ENCODE assay signal across 21 cellular contexts in genomic region chr9:123861086-123861707, GRCh38.
DNase-seq lines count a peak whose midpoint lies in the region; ATAC-seq and TF ChIP-seq lines count a peak whose summit lies in the region.
"Had no signal": no experiment of that assay in that cellular context is flagged by ENCODE, and none has a peak within 500 bp of the region (broad histone marks: within the 10 kb centered on the region; RNA-seq: fewer than 3 reads in every experiment).

No MANE protein-coding gene starts in this region.

- H2AFZ ChIP-seq in trophoblast cell (ENCODE audit: insufficient read depth, low read length, poor library complexity) = no peak overlapping the region

- peaks cover 52% of the 10 kb centered on the region for H3K4me1 Mint-ChIP-seq in dendritic cell treated with granulocyte-macrophage colony-stimulating factor and Interleukin-4, amounts not matched to agents 40 ng/mL and 50 ng/mL, for 4 days (ENCODE audit: low read depth)

- H3K79me1 ChIP-seq in mesendoderm (ENCODE audit: low read length) (no peaks in the 10 kb centered on the region), trophoblast cell (ENCODE audit: low read length) (no peaks in the 10 kb centered on the region)

- no peak overlapping the region for H3K4me3 Mint-ChIP-seq in dendritic cell treated with granulocyte-macrophage colony-stimulating factor and Interleukin-4, amounts not matched to agents 40 ng/mL and 50 ng/mL, for 4 days
- H3K4me3 Mint-ChIP-seq: activated naive CD8-positive, alpha-beta T cell treated with anti-CD3 and anti-CD28 coated beads, Interleukin-2, amount 10 ng/mL, durations not matched to agents 7 days and 5 days; CD8-positive, alpha-beta T cell; T-helper 2 cell treated with Interferon-gamma antibody and Interleukin-4, amounts not matched to agents 5 μg/mL and 100 μg/mL, for 36 hours; WTC11 had no signal

- H2BK12ac ChIP-seq in trophoblast cell (ENCODE audit: low read length) = no peak overlapping the region

- no peaks in the 10 kb centered on the region for H3K9me3 Mint-ChIP-seq in dendritic cell treated with granulocyte-macrophage colony-stimulating factor and Interleukin-4, amounts not matched to agents 40 ng/mL and 50 ng/mL, for 4 days
- H3K9me3 Mint-ChIP-seq: CD8-positive, alpha-beta T cell; T-helper 2 cell treated with Interferon-gamma antibody and Interleukin-4, amounts not matched to agents 5 μg/mL and 100 μg/mL, for 36 hours had no signal

- intact Hi-C loops in dendritic cell treated with granulocyte-macrophage colony-stimulating factor and Interleukin-4, amounts not matched to agents 40 ng/mL and 50 ng/mL, for 4 days (cut with micrococcal nuclease) = no loop called here

- DNase-seq in MV-4-11 (lab: John Stamatoyannopoulos, UW) (peak; percentile 34), mesendoderm (no peak), tibial nerve (ENCODE audit: low spot score in 2 of 2) (no peak), trophoblast cell (no peak), NCI-H510A treated with DMSO at 0.1 percent for 48 hours (lab: John Stamatoyannopoulos, UW) (no peak)
- DNase-seq: activated CD4-positive, alpha-beta T cell treated with anti-CD3 and anti-CD28 coated beads, Interleukin-2, amount 50 U/mL, for 4 hours; activated CD8-positive, alpha-beta memory T cell treated with anti-CD3 and anti-CD28 coated beads, Interleukin-2, amount 50 U/mL, for 48 hours; activated naive CD8-positive, alpha-beta T cell treated with anti-CD3 and anti-CD28 coated beads, Interleukin-2, amount 10 ng/mL, durations not matched to agents 7 days and 5 days; body of pancreas; CD8-positive, alpha-beta T cell; DMS153; left colon; NCI-H1436; stimulated activated naive CD4-positive, alpha-beta T cell; thyroid gland had no signal

- H2BK120ac ChIP-seq in mesendoderm (ENCODE audit: low read depth, low read length) (no peak overlapping the region), trophoblast cell (ENCODE audit: insufficient read depth, low read length, poor library complexity) (no peak overlapping the region)

- no peaks in the 10 kb centered on the region for H3K36me3 ChIP-seq in mesendoderm (ENCODE audit: control insufficient read depth, insufficient read depth, low read length)
- H3K36me3 ChIP-seq in tibial nerve = no peaks in the 10 kb centered on the region
- H3K36me3 ChIP-seq in trophoblast cell (ENCODE audit: control insufficient read depth in 1 of 2, insufficient read depth in 2 of 2, low read length in 2 of 2) = no peaks in the 10 kb centered on the region
- H3K36me3 ChIP-seq: thyroid gland had no signal

- no peaks in the 10 kb centered on the region for H3K79me2 ChIP-seq in mesendoderm (ENCODE audit: control insufficient read depth, insufficient read depth, low read length)
- no peaks in the 10 kb centered on the region for H3K79me2 ChIP-seq in trophoblast cell (ENCODE audit: control insufficient read depth, insufficient read depth, low read length, poor library complexity)

- H2AK5ac ChIP-seq in mesendoderm (ENCODE audit: low read length) (no peak overlapping the region), trophoblast cell (ENCODE audit: low read length) (no peak overlapping the region)

- H3K9ac ChIP-seq in mesendoderm (ENCODE audit: low read length) (no peak overlapping the region), trophoblast cell (ENCODE audit: low read length) (no peak overlapping the region)

- H4K8ac ChIP-seq in mesendoderm (ENCODE audit: low read depth, low read length) = no peak overlapping the region
- H4K8ac ChIP-seq in trophoblast cell (ENCODE audit: low read depth, low read length) = no peak overlapping the region

- H3K18ac ChIP-seq in mesendoderm (ENCODE audit: low read length) (peak overlapping the region; percentile 80), trophoblast cell (ENCODE audit: low read length) (no peak overlapping the region)

- H3K23ac ChIP-seq in mesendoderm (ENCODE audit: low read length) (no peak overlapping the region), trophoblast cell (ENCODE audit: low read length) (no peak overlapping the region)

- H3K27me3 ChIP-seq in mesendoderm (ENCODE audit: insufficient read depth, low read length, poor library complexity) (no peaks in the 10 kb centered on the region), tibial nerve (no peaks in the 10 kb centered on the region), trophoblast cell (ENCODE audit: insufficient read depth, low read length) (no peaks in the 10 kb centered on the region)
- H3K27me3 ChIP-seq: body of pancreas, thyroid gland had no signal

- H3K9me3 ChIP-seq in tibial nerve (no peaks in the 10 kb centered on the region), trophoblast cell (ENCODE audit: insufficient read depth, low read depth, low read length) (no peaks in the 10 kb centered on the region)
- H3K9me3 ChIP-seq: body of pancreas, thyroid gland had no signal

- H3K56ac ChIP-seq in mesendoderm (ENCODE audit: low read length) = no peak overlapping the region

- no peak overlapping the region for H2BK5ac ChIP-seq in mesendoderm (ENCODE audit: low read length)
- H2BK5ac ChIP-seq in trophoblast cell (ENCODE audit: low read depth, low read length, poor library complexity) = no peak overlapping the region

- peak in 1 of 2 donors; percentile 18 for TF ChIP-seq EP300 in tibial nerve (IDR thresholded peaks at IDR 0.05)

- H3K27me3 Mint-ChIP-seq in dendritic cell treated with granulocyte-macrophage colony-stimulating factor and Interleukin-4, amounts not matched to agents 40 ng/mL and 50 ng/mL, for 4 days = no peaks in the 10 kb centered on the region
- H3K27me3 Mint-ChIP-seq: activated naive CD8-positive, alpha-beta T cell treated with anti-CD3 and anti-CD28 coated beads, Interleukin-2, amount 10 ng/mL, durations not matched to agents 7 days and 5 days had no signal

- H3K14ac ChIP-seq in trophoblast cell (ENCODE audit: low read length) = no peak overlapping the region

- H3K27ac ChIP-seq in mesendoderm (ENCODE audit: low read depth, low read length) = no peak overlapping the region
- peak overlapping the region in 3 of 4 donors; percentile 10 to 57 (median 51) for H3K27ac ChIP-seq in tibial nerve
- H3K27ac ChIP-seq in trophoblast cell (ENCODE audit: low read depth, low read length) = no peak overlapping the region
- H3K27ac ChIP-seq: body of pancreas, coronary artery, thyroid gland had no signal

- peaks cover 21% of the 10 kb centered on the region for H3K4me1 ChIP-seq in mesendoderm (ENCODE audit: control insufficient read depth, low read depth, low read length)
- peaks cover 0 to 57% (median 19%) of the 10 kb centered on the region in 4 donors for H3K4me1 ChIP-seq in tibial nerve
- H3K4me1 ChIP-seq in trophoblast cell (ENCODE audit: control insufficient read depth in 1 of 2, insufficient read depth in 2 of 2, low read length in 2 of 2) = peaks cover 2 to 3% of the 10 kb centered on the region in 2 experiments
- H3K4me1 ChIP-seq: body of pancreas, thyroid gland had no signal

- peak overlapping the region; percentile 85 for H2BK15ac ChIP-seq in mesendoderm (replicated peaks; ENCODE audit: low read depth)

- no peak for ATAC-seq in GM18511 (IDR thresholded peaks at IDR 0.05; ENCODE audit: unreplicated experiment)
- ATAC-seq: body of pancreas; CD8-positive, alpha-beta T cell; left colon; SK-N-SH treated with all-trans-retinoic acid at 6 μM for 48 hours; WTC11 had no signal

- H3K4me3 ChIP-seq in mesendoderm (ENCODE audit: low read length) = no peak overlapping the region
- no peak overlapping the region for H3K4me3 ChIP-seq in tibial nerve
- H3K4me3 ChIP-seq in trophoblast cell (ENCODE audit: low read depth, low read length) = no peak overlapping the region
- H3K4me3 ChIP-seq: body of pancreas, coronary artery, thyroid gland had no signal

- H4K5ac ChIP-seq in mesendoderm (ENCODE audit: low read length) = no peak overlapping the region

- TF ChIP-seq CTCF in tibial nerve (IDR thresholded peaks at IDR 0.05) = no peak

- H3K4ac ChIP-seq in mesendoderm (ENCODE audit: low read depth, low read length) = no peak overlapping the region
- no peak overlapping the region for H3K4ac ChIP-seq in trophoblast cell (ENCODE audit: low read depth, low read length)

- no peak overlapping the region for H4K91ac ChIP-seq in trophoblast cell (ENCODE audit: low read depth, low read length)

- H3K36me3 Mint-ChIP-seq in dendritic cell treated with granulocyte-macrophage colony-stimulating factor and Interleukin-4, amounts not matched to agents 40 ng/mL and 50 ng/mL, for 4 days (ENCODE audit: low read depth) = peaks cover 13% of the 10 kb centered on the region

- H4K12ac ChIP-seq in trophoblast cell (ENCODE audit: low read depth, low read length) = no peak overlapping the region

- no CpG with 5 or more reads among the region's 2 CpGs for WGBS in mesendoderm (ENCODE audit: extremely low coverage, insufficient coverage, low lambda C conversion rate)
- WGBS in tibial nerve, 2 donors = 48 to 54% methylated on average over 2 of the region's 2 CpGs
- WGBS in trophoblast cell (ENCODE audit: extremely low coverage, insufficient coverage, insufficient read length) = no CpG with 5 or more reads among the region's 2 CpGs

- no peak for TF ChIP-seq POLR2A in tibial nerve (IDR thresholded peaks at IDR 0.05)

- H3K4me2 ChIP-seq in mesendoderm (ENCODE audit: low read length) (no peak overlapping the region), trophoblast cell (ENCODE audit: low read length) (no peak overlapping the region)

- peak overlapping the region; percentile 25 for H3K27ac Mint-ChIP-seq in dendritic cell treated with granulocyte-macrophage colony-stimulating factor and Interleukin-4, amounts not matched to agents 40 ng/mL and 50 ng/mL, for 4 days
- H3K27ac Mint-ChIP-seq: activated naive CD8-positive, alpha-beta T cell treated with anti-CD3 and anti-CD28 coated beads, Interleukin-2, amount 10 ng/mL, durations not matched to agents 7 days and 5 days; CD8-positive, alpha-beta T cell; T-helper 2 cell treated with Interferon-gamma antibody and Interleukin-4, amounts not matched to agents 5 μg/mL and 100 μg/mL, for 36 hours; WTC11 had no signal

Comparison
In these comparisons a context has a peak if more than half of its experiments do, and no peak if none do; other contexts are left out.
1. H3K27ac ChIP-seq: peak in tibial nerve (3 of 4); none in mesendoderm (single experiment) and trophoblast cell (single experiment).